In genomic region chr3:165622356-165622755, GRCh38 we compare ENCODE assay signal across 24 cellular contexts.
"Had no signal": no experiment of that assay in that cellular context is flagged by ENCODE, and none has a peak within 500 bp of the region (broad histone marks: within the 10 kb centered on the region; RNA-seq: fewer than 3 reads in every experiment).

No MANE protein-coding gene starts in this region.

- DNase-seq: activated CD4-positive, alpha-beta T cell treated with anti-CD3 and anti-CD28 coated beads for 48 hours; activated CD4-positive, alpha-beta T cell treated with anti-CD3 and anti-CD28 coated beads, Interleukin-2, amount 50 U/mL, for 48 hours; activated CD8-positive, alpha-beta memory T cell treated with anti-CD3 and anti-CD28 coated beads for 24 hours; activated effector memory CD4-positive, alpha-beta T cell treated with Interleukin-2 at 50 U/mL for 16 hours; activated naive CD4-positive, alpha-beta T cell treated with Interleukin-2 at 50 U/mL for 16 hours; anterior cingulate cortex; esophagus squamous epithelium; foreskin melanocyte; left ventricle myocardium inferior; mammary epithelial cell; ovary; retina; stimulated activated CD4-positive, alpha-beta T cell treated with anti-CD3 and anti-CD28 coated beads, Interleukin-1b, Interleukin-23, amount 100 ng/mL, for 48 hours; stimulated activated CD4-positive, alpha-beta T cell treated with anti-CD3 and anti-CD28 coated beads, Interleukin-4, amount 100 ng/mL, for 4 hours; stimulated activated naive B cell treated with anti-CD40 and anti-IgM and Interleukin-4, amounts not matched to agents 10 μg/mL and 1 μg/mL and 100 μg/mL, for 72 hours; T-helper 9 cell; tibial artery had no signal

- ATAC-seq: stimulated activated naive B cell treated with anti-CD40 and anti-IgM and Interleukin-4, amounts not matched to agents 10 μg/mL and 1 μg/mL and 100 μg/mL, for 72 hours had no signal

- H3K4me2 ChIP-seq: smooth muscle cell had no signal

- H3K4me1 Mint-ChIP-seq: central memory CD8-positive, alpha-beta T cell; stimulated activated naive B cell treated with anti-CD40 and anti-IgM and Interleukin-4, amounts not matched to agents 10 μg/mL and 1 μg/mL and 100 μg/mL, for 72 hours had no signal

- H3K9me3 ChIP-seq: ovary, prostate gland, tibial artery had no signal

- H3K27ac Mint-ChIP-seq: activated naive CD8-positive, alpha-beta T cell; dendritic cell treated with granulocyte-macrophage colony-stimulating factor and Interleukin-4, amounts not matched to agents 40 ng/mL and 50 ng/mL, for 4 days; stimulated activated naive B cell treated with anti-CD40 and anti-IgM and Interleukin-4, amounts not matched to agents 10 μg/mL and 1 μg/mL and 100 μg/mL, for 72 hours had no signal

- H3K4me1 ChIP-seq: esophagus squamous epithelium, left ventricle myocardium inferior, prostate gland, suprapubic skin, tibial artery had no signal

- H3K4me3 Mint-ChIP-seq: activated naive CD8-positive, alpha-beta T cell; central memory CD8-positive, alpha-beta T cell; dendritic cell treated with granulocyte-macrophage colony-stimulating factor and Interleukin-4, amounts not matched to agents 40 ng/mL and 50 ng/mL, for 4 days; stimulated activated naive B cell treated with anti-CD40 and anti-IgM and Interleukin-4, amounts not matched to agents 10 μg/mL and 1 μg/mL and 100 μg/mL, for 72 hours had no signal

- H3K36me3 Mint-ChIP-seq: activated naive CD8-positive, alpha-beta T cell; stimulated activated naive B cell treated with anti-CD40 and anti-IgM and Interleukin-4, amounts not matched to agents 10 μg/mL and 1 μg/mL and 100 μg/mL, for 72 hours had no signal

- H3K4me3 ChIP-seq: esophagus squamous epithelium, left ventricle myocardium inferior, ovary, prostate gland, smooth muscle cell, suprapubic skin, tibial artery had no signal

- H3K27ac ChIP-seq: esophagus squamous epithelium, left ventricle myocardium inferior, ovary, prostate gland, suprapubic skin, tibial artery, VCaP had no signal

- H3K27me3 ChIP-seq: esophagus squamous epithelium, ovary, suprapubic skin, tibial artery had no signal

- H3K27me3 Mint-ChIP-seq: activated naive CD8-positive, alpha-beta T cell; central memory CD8-positive, alpha-beta T cell; dendritic cell treated with granulocyte-macrophage colony-stimulating factor and Interleukin-4, amounts not matched to agents 40 ng/mL and 50 ng/mL, for 4 days; stimulated activated naive B cell treated with anti-CD40 and anti-IgM and Interleukin-4, amounts not matched to agents 10 μg/mL and 1 μg/mL and 100 μg/mL, for 72 hours had no signal

- H3K36me3 ChIP-seq: esophagus squamous epithelium, left ventricle myocardium inferior, ovary, prostate gland, suprapubic skin, tibial artery had no signal
